ENCODE assay signal across 8 cellular contexts in genomic region chr17:45261577-45262515, GRCh38. TPM values are rescaled to one million over a fixed set of nuclear protein-coding genes. Genes with fewer than 3 reads are reported as not detected.
A peak's percentile ranks its signal among the peaks of the same experiment; 100 is the strongest.
DNase-seq lines count a peak whose midpoint lies in the region; ATAC-seq and TF ChIP-seq lines count a peak whose summit lies in the region.

TSS of gene SPATA32 (minus strand) at chr17:45262094. CDS start at chr17:45262016, 78 bp downstream.

- POLR2A ChIA-PET in AG04449 (lab: Yijun Ruan, JAX), result no interaction called here
- POLR2A ChIA-PET in activated CD8-positive, alpha-beta T cell treated with anti-CD3 and anti-CD28 coated beads for 36 hours (lab: Charles Lee), result interaction anchor here (0.8 to 2.1 kb wide), 6 partner anchors 13 to 114 kb away, joined by 3 to 9 read pairs (median 4); partner anchors contain the start of genes FMNL1 and HEXIM1

- peak within 1 kb of the TSS; percentile 85 for H3K27ac Mint-ChIP-seq in activated CD8-positive, alpha-beta T cell treated with anti-CD3 and anti-CD28 coated beads for 36 hours
- H3K27ac Mint-ChIP-seq in effector memory CD8-positive, alpha-beta T cell, result peak within 1 kb of the TSS; percentile 56 to 75

- CTCF ChIA-PET in AG04449 (lab: Yijun Ruan, JAX), result interaction anchor here (1.6 to 3.4 kb wide), 5 partner anchors 16 to 126 kb away, joined by 5 to 14 read pairs (median 6); partner anchors contain the start of gene ACBD4
- CTCF ChIA-PET in activated CD8-positive, alpha-beta T cell treated with anti-CD3 and anti-CD28 coated beads for 36 hours (lab: Charles Lee), result interaction anchor here (1.0 to 2.2 kb wide), 7 partner anchors 10 to 132 kb away, joined by 3 to 9 read pairs (median 5); partner anchors contain the start of gene ACBD4

- TF ChIP-seq CTCF in AG04449 (IDR thresholded peaks at IDR 0.05; ENCODE audit: insufficient read depth, low read length, missing control alignments) (no peak), mucosa of descending colon (IDR thresholded peaks at IDR 0.05) (no peak)
- TF ChIP-seq CTCF in activated CD8-positive, alpha-beta T cell treated with anti-CD3 and anti-CD28 coated beads for 36 hours (IDR thresholded peaks at IDR 0.05), result no peak

- DNase-seq in AG04449 (ENCODE audit: low read depth, low spot score), result no peak
- DNase-seq in activated CD8-positive, alpha-beta T cell treated with anti-CD3 and anti-CD28 coated beads for 36 hours, result peak; percentile 91
- DNase-seq in effector memory CD8-positive, alpha-beta T cell, result peak; percentile 56 to 62 (median 62)
- peak; percentile 72 to 87 (median 80) for DNase-seq in mucosa of descending colon
- peak; percentile 36 to 60 for DNase-seq in stimulated activated CD8-positive, alpha-beta memory T cell treated with anti-CD3 and anti-CD28 coated beads, Interleukin-4, amount 100 ng/mL, for 4 hours (ENCODE audit: low read depth in 2 of 2, low spot score in 1 of 2)
- no peak for DNase-seq in NOMO-1 treated with dmso at 0.1 percent for 144 hours (lab: John Stamatoyannopoulos, UW; ENCODE audit: unreplicated experiment)

- peaks cover 34% of the 10 kb centered on the region for H3K4me1 Mint-ChIP-seq in activated CD8-positive, alpha-beta T cell treated with anti-CD3 and anti-CD28 coated beads for 36 hours (ENCODE audit: low read depth)
- H3K4me1 Mint-ChIP-seq in effector memory CD8-positive, alpha-beta T cell (ENCODE audit: low read depth in 2 of 2), result peaks cover 7 to 20% of the 10 kb centered on the region in 2 donors

- no peaks in the 10 kb centered on the region for H3K9me3 Mint-ChIP-seq in activated CD8-positive, alpha-beta T cell treated with anti-CD3 and anti-CD28 coated beads for 36 hours
- H3K9me3 Mint-ChIP-seq in effector memory CD8-positive, alpha-beta T cell, result no peaks in the 10 kb centered on the region

- H3K4me3 Mint-ChIP-seq in activated CD8-positive, alpha-beta T cell treated with anti-CD3 and anti-CD28 coated beads for 36 hours, result peak within 1 kb of the TSS; percentile 76
- H3K4me3 Mint-ChIP-seq in effector memory CD8-positive, alpha-beta T cell, result peak within 1 kb of the TSS; percentile 84 to 86

- H3K27me3 Mint-ChIP-seq in activated CD8-positive, alpha-beta T cell treated with anti-CD3 and anti-CD28 coated beads for 36 hours, result no peaks in the 10 kb centered on the region
- no peaks in the 10 kb centered on the region for H3K27me3 Mint-ChIP-seq in effector memory CD8-positive, alpha-beta T cell

- peak within 1 kb of the TSS; percentile 23 for H3K4me3 ChIP-seq in AG04449 (ENCODE audit: low read depth, low read length)
- H3K4me3 ChIP-seq in mucosa of descending colon, result no peak within 1 kb of the TSS

- ATAC-seq in HG02678 (IDR thresholded peaks at IDR 0.05; ENCODE audit: unreplicated experiment), result peak; percentile 60
- peak; percentile 94 for ATAC-seq in activated CD8-positive, alpha-beta T cell treated with anti-CD3 and anti-CD28 coated beads for 36 hours
- ATAC-seq in effector memory CD8-positive, alpha-beta T cell (replicated peaks), result peak; percentile 87
- peak; percentile 76 for ATAC-seq in mucosa of descending colon
- ATAC-seq in HG03025 (IDR thresholded peaks at IDR 0.05; ENCODE audit: low FRiP score, unreplicated experiment), result no peak

- peaks cover 23% of the 10 kb centered on the region for H3K36me3 Mint-ChIP-seq in activated CD8-positive, alpha-beta T cell treated with anti-CD3 and anti-CD28 coated beads for 36 hours (ENCODE audit: low read depth)
- H3K36me3 Mint-ChIP-seq in effector memory CD8-positive, alpha-beta T cell (ENCODE audit: insufficient read depth), result peaks cover 22% of the 10 kb centered on the region

- intact Hi-C loops in activated CD8-positive, alpha-beta T cell treated with anti-CD3 and anti-CD28 coated beads for 36 hours (cut with micrococcal nuclease), result loop anchor here (5.0 kb wide), 1 partner anchor 40 kb away; the partner anchor contains the start of gene FMNL1
- intact Hi-C loops in mucosa of descending colon (cut with DNase I, micrococcal nuclease), result no loop called here

- peaks cover 24% of the 10 kb centered on the region for H3K4me1 ChIP-seq in mucosa of descending colon (ENCODE audit: low read depth)

- H3K36me3 ChIP-seq in mucosa of descending colon (ENCODE audit: low read depth), result no peaks in the 10 kb centered on the region

- no peaks in the 10 kb centered on the region for H3K9me3 ChIP-seq in mucosa of descending colon

RNA-seq across cellular contexts. Expression of gene SPATA32, which starts in this region (rescaled TPM):
- under 1 TPM; 0.27 to 0.63 TPM for total RNA-seq in activated CD8-positive, alpha-beta T cell treated with anti-CD3 and anti-CD28 coated beads for 36 hours
- under 1 TPM in 2 of 3 donors, not detected in 1; 0.19 to 0.22 TPM for total RNA-seq in mucosa of descending colon

Comparison
In these comparisons a context has a peak if more than half of its experiments do, and no peak if none do; other contexts are left out.
1. Peak in DNase-seq and ATAC-seq in activated CD8-positive, alpha-beta T cell treated with anti-CD3 and anti-CD28 coated beads for 36 hours; RNA of the gene not detected or under 1 TPM.
2. Peak in DNase-seq and ATAC-seq in mucosa of descending colon; RNA of the gene not detected or under 1 TPM.
3. DNase-seq: peak in effector memory CD8-positive, alpha-beta T cell (3 of 3) and stimulated activated CD8-positive, alpha-beta memory T cell treated with anti-CD3 and anti-CD28 coated beads, Interleukin-4, amount 100 ng/mL, for 4 hours (2 of 2); none in AG04449 (single experiment) and NOMO-1 treated with dmso at 0.1 percent for 144 hours (single experiment).